1 cellular context compared by ENCODE assay signal in genomic region chr6:148470141-148470540, GRCh38.
TF ChIP-seq lines count a peak whose summit lies in the region.

No MANE protein-coding gene starts in this region.

TF ChIP-seq in GM23338, 12 proteins besides CTCF, POLR2A, EP300 and RAD21 (continued from another document):
- no peak for TF ChIP-seq REST (IDR thresholded peaks at IDR 0.05; ENCODE audit: unreplicated experiment)
- TF ChIP-seq JUNB (IDR thresholded peaks at IDR 0.05; ENCODE audit: unreplicated experiment), result no peak
- no peak for TF ChIP-seq NANOG (IDR thresholded peaks at IDR 0.05; ENCODE audit: borderline replicate concordance)
- TF ChIP-seq CREB1 (CRISPR knock-in tag; IDR thresholded peaks at IDR 0.05; ENCODE audit: low read depth), result no peak
- no peak for TF ChIP-seq ETS1 (IDR thresholded peaks at IDR 0.05)
- no peak for TF ChIP-seq EZH2 (IDR thresholded peaks at IDR 0.05; ENCODE audit: low read depth, unreplicated experiment)
